ENCODE assay signal across 24 cellular contexts in the genomic region with DNA sequence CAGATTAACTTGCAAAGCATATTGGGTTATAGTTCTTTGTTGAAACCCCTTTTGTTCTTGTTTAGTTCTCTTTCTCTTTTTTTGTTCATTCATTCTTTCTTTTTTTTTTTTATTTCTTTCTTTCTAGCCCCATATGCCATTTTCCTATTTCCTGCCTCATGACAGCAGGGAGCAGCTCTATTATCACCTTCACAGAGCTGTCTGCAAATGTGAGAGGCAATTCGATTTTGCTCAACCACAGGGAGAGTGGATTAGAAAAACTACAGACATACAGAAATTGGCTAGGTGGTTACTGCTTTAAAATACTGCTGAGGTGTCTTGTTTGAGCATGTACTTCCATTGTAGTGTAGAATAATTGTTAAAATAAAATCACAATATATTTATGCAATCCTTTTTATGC. TPM values are rescaled to one million over a fixed set of nuclear protein-coding genes. Genes with fewer than 3 reads are reported as not detected.
"Had no signal": no experiment of that assay in that cellular context is flagged by ENCODE, and none has a peak within 500 bp of the region (broad histone marks: within the 10 kb centered on the region; RNA-seq: fewer than 3 reads in every experiment).

No MANE protein-coding gene starts in this region.

- H3K4me3 ChIP-seq: esophagus squamous epithelium, left ventricle myocardium inferior had no signal

- FAIRE-seq: endothelial cell of umbilical vein had no signal

- H3K9me3 ChIP-seq: esophagus squamous epithelium, left ventricle myocardium inferior had no signal

- H3K27ac Mint-ChIP-seq: activated CD4-positive, alpha-beta memory T cell treated with anti-CD3 and anti-CD28 coated beads, Interleukin-2, amount 10 ng/mL, durations not matched to agents 7 days and 5 days; activated naive CD4-positive, alpha-beta T cell treated with anti-CD3 and anti-CD28 coated beads, Interleukin-2, amount 50 U/mL, for 24 hours; memory B cell; naive thymus-derived CD8-positive, alpha-beta T cell; progenitor cell of endocrine pancreas had no signal

- H3K4me3 Mint-ChIP-seq: activated CD4-positive, alpha-beta memory T cell treated with anti-CD3 and anti-CD28 coated beads, Interleukin-2, amount 10 ng/mL, durations not matched to agents 7 days and 5 days; activated naive CD4-positive, alpha-beta T cell treated with anti-CD3 and anti-CD28 coated beads, Interleukin-2, amount 50 U/mL, for 24 hours; activated T-cell treated with anti-CD3 and anti-CD28 coated beads, Interleukin-2, amount 50 U/mL, for 4 hours; memory B cell; naive thymus-derived CD8-positive, alpha-beta T cell had no signal

- H3K4me1 Mint-ChIP-seq: activated CD4-positive, alpha-beta memory T cell treated with anti-CD3 and anti-CD28 coated beads, Interleukin-2, amount 10 ng/mL, durations not matched to agents 7 days and 5 days; activated naive CD4-positive, alpha-beta T cell treated with anti-CD3 and anti-CD28 coated beads, Interleukin-2, amount 50 U/mL, for 24 hours; memory B cell; naive thymus-derived CD8-positive, alpha-beta T cell had no signal

- H3K4me1 ChIP-seq: left ventricle myocardium inferior had no signal

- ATAC-seq: activated T-cell treated with anti-CD3 and anti-CD28 coated beads, Interleukin-2, amount 50 U/mL, for 4 hours; naive thymus-derived CD8-positive, alpha-beta T cell; right cardiac atrium; stimulated activated naive CD8-positive, alpha-beta T cell treated with anti-CD3 and anti-CD28 coated beads, Interleukin-15, Interleukin-2, amounts not matched to agents 100 U/mL and 50 U/mL, for 24 hours had no signal

- H3K9me3 Mint-ChIP-seq: activated CD4-positive, alpha-beta memory T cell treated with anti-CD3 and anti-CD28 coated beads, Interleukin-2, amount 10 ng/mL, durations not matched to agents 7 days and 5 days; activated naive CD4-positive, alpha-beta T cell treated with anti-CD3 and anti-CD28 coated beads, Interleukin-2, amount 50 U/mL, for 24 hours; activated T-cell treated with anti-CD3 and anti-CD28 coated beads, Interleukin-2, amount 50 U/mL, for 4 hours; memory B cell; naive thymus-derived CD8-positive, alpha-beta T cell had no signal

- DNase-seq: activated CD4-positive, alpha-beta memory T cell treated with anti-CD3 and anti-CD28 coated beads, Interleukin-2, amount 10 ng/mL, durations not matched to agents 7 days and 5 days; activated CD4-positive, alpha-beta T cell treated with anti-CD3 and anti-CD28 coated beads for 4 hours; activated effector memory CD4-positive, alpha-beta T cell treated with anti-CD3 and anti-CD28 coated beads, Interleukin-2, amount 50 U/mL, for 16 hours; activated T-cell treated with anti-CD3 and anti-CD28 coated beads, Interleukin-2, amount 50 U/mL, for 4 hours; central memory CD4-positive, alpha-beta T cell; cortex of kidney; effector CD4-positive, alpha-beta T cell; esophagus squamous epithelium; hypothalamus; left ventricle myocardium inferior; naive thymus-derived CD8-positive, alpha-beta T cell; nucleus accumbens; right cardiac atrium; small intestine; stimulated activated CD4-positive, alpha-beta T cell treated with anti-CD3 and anti-CD28 coated beads, Interleukin-4, amount 100 ng/mL, for 24 hours; stimulated activated CD8-positive, alpha-beta memory T cell treated with anti-CD3 and anti-CD28 coated beads, Interleukin-4, amount 100 ng/mL, for 48 hours; stimulated activated naive CD8-positive, alpha-beta T cell treated with anti-CD3 and anti-CD28 coated beads, Interleukin-15, Interleukin-2, amounts not matched to agents 100 U/mL and 50 U/mL, for 24 hours; trophoblast cell had no signal

- H3K27ac ChIP-seq: esophagus squamous epithelium, left ventricle myocardium inferior had no signal

- H3K27me3 Mint-ChIP-seq: activated CD4-positive, alpha-beta memory T cell treated with anti-CD3 and anti-CD28 coated beads, Interleukin-2, amount 10 ng/mL, durations not matched to agents 7 days and 5 days; activated naive CD4-positive, alpha-beta T cell treated with anti-CD3 and anti-CD28 coated beads, Interleukin-2, amount 50 U/mL, for 24 hours; memory B cell; naive thymus-derived CD8-positive, alpha-beta T cell; progenitor cell of endocrine pancreas had no signal

- H3K27me3 ChIP-seq: esophagus squamous epithelium had no signal

RNA-seq across cellular contexts. Expression of a gene that starts 44.2 kb away (rescaled TPM):
- total RNA-seq: activated CD4-positive, alpha-beta memory T cell treated with anti-CD3 and anti-CD28 coated beads, Interleukin-2, amount 10 ng/mL, durations not matched to agents 7 days and 5 days; activated T-cell treated with anti-CD3 and anti-CD28 coated beads, Interleukin-2, amount 50 U/mL, for 4 hours; fibroblast of villous mesenchyme; left ventricle myocardium inferior; mucosa of gallbladder; naive thymus-derived CD8-positive, alpha-beta T cell; progenitor cell of endocrine pancreas; right cardiac atrium had no signal
- polyA plus RNA-seq: naive thymus-derived CD8-positive, alpha-beta T cell; small intestine had no signal
